ENCODE assay signal across 17 cellular contexts in the genomic region with DNA sequence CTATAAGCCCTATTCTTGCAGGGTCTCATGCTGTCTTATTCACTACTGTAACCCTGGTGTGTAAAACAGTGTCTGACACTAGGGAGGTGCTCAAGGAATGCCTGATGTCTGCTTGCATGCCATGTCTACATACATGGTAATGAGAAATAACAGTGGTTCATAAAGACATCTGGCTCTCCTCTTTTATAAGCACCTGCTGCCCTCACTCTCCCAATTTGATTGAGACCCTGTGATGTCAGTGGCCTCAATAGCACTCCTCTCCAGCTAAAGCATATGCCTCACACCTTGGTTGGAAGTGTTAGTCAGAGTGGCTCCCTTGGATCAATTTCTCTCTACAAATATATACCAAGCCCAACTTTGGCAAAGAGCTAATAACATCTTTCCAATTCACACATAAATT. TPM values are rescaled to one million over a fixed set of nuclear protein-coding genes. Genes with fewer than 3 reads are reported as not detected.
DNase-seq lines count a peak whose midpoint lies in the region; TF ChIP-seq lines count a peak whose summit lies in the region.
"Had no signal": no experiment of that assay in that cellular context is flagged by ENCODE, and none has a peak within 500 bp of the region (broad histone marks: within the 10 kb centered on the region; RNA-seq: fewer than 3 reads in every experiment).

No MANE protein-coding gene starts in this region.

- H3K4me1 ChIP-seq in DOHH2 (ENCODE audit: control insufficient read depth, low read length) (peaks cover 98% of the 10 kb centered on the region), stomach (no peaks in the 10 kb centered on the region)

- peaks cover 37% of the 10 kb centered on the region for H3K36me3 ChIP-seq in DOHH2 (ENCODE audit: control insufficient read depth, low read length)
- H3K36me3 ChIP-seq in stomach: no peaks in the 10 kb centered on the region

- H3K9me2 ChIP-seq in DOHH2 (replicated peaks; ENCODE audit: control insufficient read depth, low read length): no peaks in the 10 kb centered on the region

- TF ChIP-seq POLR2A in stomach (IDR thresholded peaks at IDR 0.05): no peak

- H3K4me2 ChIP-seq in DOHH2 (ENCODE audit: low read length): peak overlapping the region; percentile 42

- no peak overlapping the region for H3K4me3 Mint-ChIP-seq in glutamatergic neuron (ENCODE audit: unreplicated experiment)
- H3K4me3 Mint-ChIP-seq in activated T-cell treated with anti-CD3 and anti-CD28 coated beads, Interleukin-2, amount 50 U/mL, for 24 hours: no peak overlapping the region
- H3K4me3 Mint-ChIP-seq: B cell; CD4-positive, alpha-beta T cell; HFFc6 had no signal

- TF ChIP-seq EP300 in stomach (IDR thresholded peaks at IDR 0.05): no peak

- H3K9me3 ChIP-seq in DOHH2 (ENCODE audit: control insufficient read depth, insufficient read depth, low read length) (no peaks in the 10 kb centered on the region), stomach (no peaks in the 10 kb centered on the region)

- H3K4me3 ChIP-seq in DOHH2 (ENCODE audit: low read length) (peak overlapping the region; percentile 28), stomach (no peak overlapping the region)

- H3K79me2 ChIP-seq in DOHH2 (ENCODE audit: control insufficient read depth, low read length): peaks cover 99% of the 10 kb centered on the region

- H3K27ac ChIP-seq in DOHH2 (ENCODE audit: low read depth, low read length): peak overlapping the region; percentile 67
- no peak overlapping the region for H3K27ac ChIP-seq in stomach
- H3K27ac ChIP-seq: HL-60 had no signal

- intact Hi-C loops in stomach (cut with DNase I; ENCODE audit: low total_unique reads): no loop called here

- no peak overlapping the region for H3K27ac Mint-ChIP-seq in glutamatergic neuron (ENCODE audit: unreplicated experiment)
- H3K27ac Mint-ChIP-seq in activated T-cell treated with anti-CD3 and anti-CD28 coated beads, Interleukin-2, amount 50 U/mL, for 24 hours: no peak overlapping the region
- H3K27ac Mint-ChIP-seq: B cell; CD4-positive, alpha-beta T cell; HFFc6 had no signal

- DNase-seq in KG1 (lab: John Stamatoyannopoulos, UW): peak; percentile 0
- DNase-seq in NCI-H524 treated with DMSO at 0.1 percent for 48 hours (lab: John Stamatoyannopoulos, UW): peak; percentile 82
- DNase-seq in myocyte (ENCODE audit: low read depth): peak; percentile 82
- no peak for DNase-seq in stomach
- no peak for DNase-seq in glutamatergic neuron
- no peak for DNase-seq in activated T-cell treated with anti-CD3 and anti-CD28 coated beads, Interleukin-2, amount 50 U/mL, for 24 hours
- DNase-seq: C1 segment of cervical spinal cord; Calu3; CD4-positive, alpha-beta T cell; DMS153; DMS79 treated with DMSO at 0.1 percent for 48 hours; GDM1; HCEC 1CT; HFFc6 had no signal

- no peaks in the 10 kb centered on the region for H3K36me3 Mint-ChIP-seq in glutamatergic neuron (ENCODE audit: unreplicated experiment)
- no peaks in the 10 kb centered on the region for H3K36me3 Mint-ChIP-seq in activated T-cell treated with anti-CD3 and anti-CD28 coated beads, Interleukin-2, amount 50 U/mL, for 24 hours (ENCODE audit: low read depth)

- H3F3A ChIP-seq in DOHH2 (ENCODE audit: control insufficient read depth, insufficient read depth): peaks cover 27% of the 10 kb centered on the region

- H3K27me3 ChIP-seq in DOHH2 (ENCODE audit: control insufficient read depth, low read length) (no peaks in the 10 kb centered on the region), stomach (no peaks in the 10 kb centered on the region)

- TF ChIP-seq CTCF in DOHH2 (IDR thresholded peaks at IDR 0.05; ENCODE audit: low read depth, low read length, poor library complexity, severe bottlenecking) (no peak), stomach (IDR thresholded peaks at IDR 0.05) (no peak), glutamatergic neuron (IDR thresholded peaks at IDR 0.05; ENCODE audit: partially characterized antibody, unreplicated experiment) (no peak)

- H4K20me1 ChIP-seq in DOHH2 (ENCODE audit: control insufficient read depth, insufficient read depth, low read depth, low read length): no peaks in the 10 kb centered on the region

- H3K9me3 Mint-ChIP-seq in glutamatergic neuron (ENCODE audit: unreplicated experiment): no peaks in the 10 kb centered on the region
- H3K9me3 Mint-ChIP-seq in activated T-cell treated with anti-CD3 and anti-CD28 coated beads, Interleukin-2, amount 50 U/mL, for 24 hours: no peaks in the 10 kb centered on the region
- H3K9me3 Mint-ChIP-seq: CD4-positive, alpha-beta T cell; HFFc6 had no signal

- H3K27me3 Mint-ChIP-seq in glutamatergic neuron (ENCODE audit: unreplicated experiment): no peaks in the 10 kb centered on the region
- H3K27me3 Mint-ChIP-seq in activated T-cell treated with anti-CD3 and anti-CD28 coated beads, Interleukin-2, amount 50 U/mL, for 24 hours: no peaks in the 10 kb centered on the region
- H3K27me3 Mint-ChIP-seq: B cell; CD4-positive, alpha-beta T cell had no signal

- peaks cover 9% of the 10 kb centered on the region for H3K4me1 Mint-ChIP-seq in glutamatergic neuron (ENCODE audit: low read depth, unreplicated experiment)
- peaks cover 4% of the 10 kb centered on the region for H3K4me1 Mint-ChIP-seq in activated T-cell treated with anti-CD3 and anti-CD28 coated beads, Interleukin-2, amount 50 U/mL, for 24 hours (ENCODE audit: low read depth)

RNA-seq across cellular contexts. Expression of gene ANK3, which starts 30.6 kb away (rescaled TPM):
- total RNA-seq in myocyte (24.6 and 29.6 TPM in 2 replicates), stomach (100 to 1,000 TPM in 2 of 5 donors, 10 to 100 TPM in 3; 27.4 to 115 (median 47.7) TPM), glutamatergic neuron (ENCODE audit: unreplicated experiment) (84.9 TPM)
- polyA plus RNA-seq in myocyte (2012): 9.0 TPM
- polyA plus RNA-seq in stomach: 10 to 100 TPM in 1 of 3 donors, 1 to 10 TPM in 2; 3.6 to 12.8 (median 6.7) TPM
- total RNA-seq: HFFc6 had no signal

Comparison
In these comparisons a context has a peak if more than half of its experiments do, and no peak if none do; other contexts are left out.
1. DNase-seq: peak in KG1 (single experiment), NCI-H524 treated with DMSO at 0.1 percent for 48 hours (single experiment) and myocyte (single experiment); none in stomach (single experiment), glutamatergic neuron (single experiment) and activated T-cell treated with anti-CD3 and anti-CD28 coated beads, Interleukin-2, amount 50 U/mL, for 24 hours (single experiment).